ENCODE assay signal across 19 cellular contexts in the genomic region with DNA sequence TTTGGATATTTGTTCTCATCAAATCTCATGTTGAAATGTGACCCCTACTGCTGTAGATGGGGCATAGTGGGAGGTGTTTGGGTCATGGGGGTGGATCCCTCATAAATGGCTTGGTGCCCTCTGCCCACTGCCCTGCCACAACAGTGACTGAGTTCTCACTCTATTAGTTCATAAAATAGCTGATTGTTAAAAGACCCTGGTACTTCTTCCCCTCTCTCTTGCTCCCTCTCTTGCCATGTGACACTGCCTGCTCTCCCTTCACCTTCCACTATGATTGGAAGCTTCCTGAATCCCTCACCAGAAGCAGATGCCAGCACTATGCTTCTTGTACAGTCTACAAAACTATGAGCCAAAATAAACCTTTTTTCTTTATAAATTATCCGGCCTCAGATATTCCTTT.
DNase-seq lines count a peak whose midpoint lies in the region; ATAC-seq, FAIRE-seq and TF ChIP-seq lines count a peak whose summit lies in the region.
"Had no signal": no experiment of that assay in that cellular context is flagged by ENCODE, and none has a peak within 500 bp of the region (broad histone marks: within the 10 kb centered on the region; RNA-seq: fewer than 3 reads in every experiment).

No MANE protein-coding gene starts in this region.

- H3F3A ChIP-seq in GM23338 (replicated peaks; ENCODE audit: low read depth): no peaks in the 10 kb centered on the region

- in situ Hi-C loops in K562 (cut with MboI): no loop called here

- H3K4me1 ChIP-seq in right cardiac atrium (ENCODE audit: control insufficient read depth, insufficient read depth, low read length) (peaks cover 7% of the 10 kb centered on the region), GM23338 (ENCODE audit: insufficient read depth) (peaks cover 13% of the 10 kb centered on the region; the same call in 1 of the 2 replicates), K562 (replicated peaks in 1 of 2; ENCODE audit: control insufficient read depth in 2 of 2, insufficient read depth in 2 of 2, low read length in 2 of 2) (no peaks in the 10 kb centered on the region; a peak in 2 of 5 replicates)

- no peak overlapping the region for H3K4me3 Mint-ChIP-seq in GM23338

- H3K4me2 ChIP-seq in GM23338: no peak overlapping the region
- H3K4me2 ChIP-seq in K562 (ENCODE audit: insufficient read depth, low read length): no peak overlapping the region

- no peak overlapping the region for H2AFZ ChIP-seq in GM23338
- H2AFZ ChIP-seq in K562 (ENCODE audit: low read depth, low read length): no peak overlapping the region

- H3K36me3 Mint-ChIP-seq in GM23338 (ENCODE audit: low read depth): no peaks in the 10 kb centered on the region

- H4K20me1 ChIP-seq in GM23338 (replicated peaks; ENCODE audit: insufficient read depth) (no peaks in the 10 kb centered on the region), K562 (replicated peaks; ENCODE audit: control insufficient read depth, insufficient read depth, low read length) (no peaks in the 10 kb centered on the region)

- POLR2A ChIA-PET in K562 (lab: Yijun Ruan, JAX): no interaction called here

- peaks cover 4% of the 10 kb centered on the region for H3K9me2 ChIP-seq in GM23338 (ENCODE audit: insufficient read depth)

- peaks cover 33% of the 10 kb centered on the region for H3K4me1 Mint-ChIP-seq in GM23338

- no peaks in the 10 kb centered on the region for H3K9me1 ChIP-seq in K562 (ENCODE audit: control insufficient read depth, insufficient read depth, low read length)

- no peaks in the 10 kb centered on the region for H3K9me3 Mint-ChIP-seq in GM23338

- intact Hi-C loops in right cardiac atrium (cut with DNase I): no loop called here
- intact Hi-C loops in left ventricle myocardium superior (cut with micrococcal nuclease): no loop called here
- intact Hi-C loops in K562 (cut with micrococcal nuclease): no loop called here

- no peak overlapping the region for H3K4me3 ChIP-seq in right cardiac atrium (ENCODE audit: low read length)
- H3K4me3 ChIP-seq in GM23338: no peak overlapping the region
- H3K4me3 ChIP-seq in K562: no peak overlapping the region
- H3K4me3 ChIP-seq: SK-N-MC had no signal

- H3K79me2 ChIP-seq in GM23338 (replicated peaks; ENCODE audit: insufficient read depth): no peaks in the 10 kb centered on the region
- no peaks in the 10 kb centered on the region for H3K79me2 ChIP-seq in K562 (ENCODE audit: control insufficient read depth, insufficient read depth, low read length)

- no peaks in the 10 kb centered on the region for H3K36me3 ChIP-seq in GM23338 (ENCODE audit: insufficient read depth)
- H3K36me3 ChIP-seq in K562 (ENCODE audit: control insufficient read depth, insufficient read depth, low read length): no peaks in the 10 kb centered on the region

- no peak for TF ChIP-seq RAD21 in K562 (CRISPR knock-in tag; conservative IDR thresholded peaks at IDR 0.05 in 1 of 2, IDR thresholded peaks at IDR 0.05 in 1 of 2)

- 85% methylated on average over 1 of the region's 1 CpG for WGBS in right cardiac atrium
- 20% methylated on average over 1 of the region's 1 CpG for WGBS in K562 (ENCODE audit: insufficient coverage, low coverage, missing lambda C conversion rate)

- CTCF ChIA-PET in K562 (lab: Yijun Ruan, JAX; ENCODE audit: low intra/inter-chr PET ratio): no interaction called here

- H3K27ac Mint-ChIP-seq in GM23338: peak overlapping the region; percentile 35; the same call in 1 of the 2 replicates

- H3K9ac ChIP-seq in K562 (ENCODE audit: insufficient read depth in 1 of 2, low read depth in 2 of 2, low read length in 2 of 2): no peak overlapping the region

- no peak for TF ChIP-seq CTCF in GM23338 (conservative IDR thresholded peaks at IDR 0.05; ENCODE audit: low read depth in 2 of 2)
- TF ChIP-seq CTCF in K562 (IDR thresholded peaks at IDR 0.05 in 2 of 3, conservative IDR thresholded peaks at IDR 0.05 in 1 of 3; ENCODE audit: insufficient read depth in 2 of 3, low read depth in 1 of 3, low read length in 3 of 3): no peak

- peak overlapping the region; percentile 52 for H3K27ac ChIP-seq in right cardiac atrium (ENCODE audit: low read length)
- H3K27ac ChIP-seq in GM23338 (ENCODE audit: low read depth): no peak overlapping the region
- H3K27ac ChIP-seq in K562 (ENCODE audit: extremely low read depth, low read depth, low read length): no peak overlapping the region
- H3K27ac ChIP-seq: SK-N-MC had no signal

- no peak for TF ChIP-seq POLR2A in K562 (conservative IDR thresholded peaks at IDR 0.05)

- no peak for FAIRE-seq in K562 (lab: Jason Lieb, UNC)
- no peak for FAIRE-seq in GM19239 (lab: Jason Lieb, UNC)
- FAIRE-seq: H54 had no signal

- H3K27me3 ChIP-seq in right cardiac atrium (ENCODE audit: control insufficient read depth, insufficient read depth) (no peaks in the 10 kb centered on the region), GM23338 (ENCODE audit: insufficient read depth) (no peaks in the 10 kb centered on the region), K562 (ENCODE audit: control insufficient read depth in 2 of 2, insufficient read depth in 2 of 2, low read length in 2 of 2) (no peaks in the 10 kb centered on the region)

- no peaks in the 10 kb centered on the region for H3K27me3 Mint-ChIP-seq in GM23338 (ENCODE audit: insufficient read depth, low read depth, poor library complexity)

- H3K9me3 ChIP-seq in right cardiac atrium (ENCODE audit: control insufficient read depth, low read length) (no peaks in the 10 kb centered on the region), K562 (replicated peaks; ENCODE audit: control insufficient read depth, insufficient read depth, low read depth, low read length) (no peaks in the 10 kb centered on the region; the same call in 1 of the 2 replicates)

- ATAC-seq in right cardiac atrium (no peak), left ventricle myocardium superior (no peak), GM23338 (no peak), K562 (no peak), GM21367 (IDR thresholded peaks at IDR 0.05; ENCODE audit: unreplicated experiment) (no peak), HG03175 (IDR thresholded peaks at IDR 0.05; ENCODE audit: unreplicated experiment) (no peak)
- ATAC-seq: Panc1 had no signal

- no peak for TF ChIP-seq EP300 in K562 (IDR thresholded peaks at IDR 0.05; ENCODE audit: low read length)

- BruUV-seq in K562 (replicated peaks; lab: Mats Ljungman, UMichigan): no TSS peak

- DNase-seq in right cardiac atrium (no peak), left ventricle myocardium superior (no peak), GM23338 (ENCODE audit: low spot score) (no peak), K562 (ENCODE audit: extremely low read depth in 1 of 4, low spot score in 3 of 4) (no peak), GM19239 (ENCODE audit: insufficient read length, low spot score) (no peak)
- DNase-seq: ACHN, DND-41, GF-D8, Kasumi-1, MM.1S, NCI-H1092 treated with DMSO at 0.1 percent for 48 hours, NCI-H2107, NCI-H226, NCI-H524 treated with DMSO at 0.1 percent for 48 hours had no signal

TF ChIP-seq in GM23338, 12 proteins besides CTCF, POLR2A, EP300 and RAD21 (continues in another document):
- TF ChIP-seq STAT1 (IDR thresholded peaks at IDR 0.05; ENCODE audit: unreplicated experiment) (no peak), ZNF114 (CRISPR knock-in tag; IDR thresholded peaks at IDR 0.05) (no peak)

TF ChIP-seq in K562, 482 proteins besides CTCF, POLR2A, EP300 and RAD21:
- TF ChIP-seq NR2C2 (CRISPR knock-in tag; IDR thresholded peaks at IDR 0.05): no peak
- TF ChIP-seq NR2C2 (tag; IDR thresholded peaks at IDR 0.05): no peak
- peak; percentile 70 for TF ChIP-seq PRDM10 (IDR thresholded peaks at IDR 0.05; ENCODE audit: partially characterized antibody)
TF ChIP-seq in K562: peak in this region for 1.
